In the genomic region with DNA sequence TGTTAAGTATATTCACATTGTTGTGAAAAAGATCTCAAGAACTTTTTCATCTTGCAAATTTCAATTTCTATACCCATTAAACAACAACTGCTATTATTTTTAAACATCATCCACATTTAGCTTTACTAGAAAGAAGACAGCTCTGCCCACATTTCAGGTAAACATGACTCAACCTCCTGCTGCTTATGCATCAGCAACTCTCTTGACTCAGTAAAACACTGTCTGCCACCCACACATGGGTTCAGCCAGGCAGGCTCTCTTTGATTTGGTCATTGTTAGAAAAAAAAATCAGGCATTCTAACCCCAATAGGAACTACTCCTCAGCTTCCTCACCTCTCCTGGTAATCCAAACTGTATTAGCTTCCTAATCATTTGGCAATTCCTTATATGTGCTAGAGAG, we compare ENCODE assay signal across 12 cellular contexts. TPM values are rescaled to one million over a fixed set of nuclear protein-coding genes. Genes with fewer than 3 reads are reported as not detected.
DNase-seq lines count a peak whose midpoint lies in the region; ATAC-seq and TF ChIP-seq lines count a peak whose summit lies in the region.
"Had no signal": no experiment of that assay in that cellular context is flagged by ENCODE, and none has a peak within 500 bp of the region (broad histone marks: within the 10 kb centered on the region; RNA-seq: fewer than 3 reads in every experiment).

No MANE protein-coding gene starts in this region.

- H3K27me3 ChIP-seq in IMR-90 (ENCODE audit: control insufficient read depth, insufficient read depth, low read length): no peaks in the 10 kb centered on the region; the same call in 1 of the 2 replicates
- H3K27me3 ChIP-seq in dorsolateral prefrontal cortex: no peaks in the 10 kb centered on the region
- H3K27me3 ChIP-seq: gastroesophageal sphincter had no signal

- H2BK15ac ChIP-seq in IMR-90 (ENCODE audit: low read depth, low read length): no peak overlapping the region

- H2BK5ac ChIP-seq in IMR-90 (ENCODE audit: low read depth, low read length, poor library complexity, severe bottlenecking): no peak overlapping the region

- intact Hi-C loops in IMR-90 (cut with micrococcal nuclease) (no loop called here), dorsolateral prefrontal cortex (cut with DNase I) (loop anchor here in 1 of 2 donors (10.0 kb wide), 2 partner anchors 150 to 680 kb away; a partner anchor contains a TSS)

- H2AK9ac ChIP-seq in IMR-90 (replicated peaks; ENCODE audit: low read depth, low read length, poor library complexity): no peak overlapping the region

- no peak overlapping the region for H3K23ac ChIP-seq in IMR-90 (ENCODE audit: low read depth, low read length)

- no peak overlapping the region for H2AK5ac ChIP-seq in IMR-90 (ENCODE audit: low read depth, low read length)

- DNase-seq in activated CD4-positive, alpha-beta T cell treated with anti-CD3 and anti-CD28 coated beads for 4 hours: peak; percentile 23 to 59
- no peak for DNase-seq in activated CD4-positive, alpha-beta T cell treated with anti-CD3 and anti-CD28 coated beads, Interleukin-2, amount 50 U/mL, for 1 hour
- DNase-seq in IMR-90 (peak; percentile 55), dorsolateral prefrontal cortex (peak in 1 of 10 donors; percentile 60), substantia nigra (lab: John Stamatoyannopoulos, UW) (no peak), mesenteric fat pad (ENCODE audit: low spot score) (no peak), hepatic stellate cell (ENCODE audit: low spot score) (no peak), HEK293T (ENCODE audit: extremely low spot score) (no peak)

- no peak overlapping the region for H3K18ac ChIP-seq in IMR-90 (ENCODE audit: low read depth, low read length)

- dilution Hi-C loops in IMR-90 (cut with HindIII; ENCODE audit: low sequenced_read_pairs, unreplicated experiment): no loop called here

- peaks cover 5% of the 10 kb centered on the region; the same call in 1 of the 2 replicates for H3K9me1 ChIP-seq in IMR-90 (ENCODE audit: insufficient read depth, low read length)

- no peak overlapping the region for H4K91ac ChIP-seq in IMR-90 (ENCODE audit: insufficient read depth, low read depth, low read length)

- no peak overlapping the region for H3K56ac ChIP-seq in IMR-90 (ENCODE audit: extremely low read depth, insufficient read depth, low read length)

- TF ChIP-seq POLR2A in IMR-90 (IDR thresholded peaks at IDR 0.05; ENCODE audit: low read depth, low read length): no peak

- H3K4ac ChIP-seq in IMR-90 (ENCODE audit: low read depth, low read length): no peak overlapping the region

- CTCF ChIA-PET in IMR-90 (lab: Yijun Ruan, JAX): interaction anchor here (1.3 kb wide), 1 partner anchor 17 kb away, joined by 3 read pairs; no protein-coding TSS in a partner anchor
- CTCF ChIA-PET in HEK293T (lab: Yijun Ruan, JAX): interaction anchor here (0.6 to 2.0 kb wide), 5 partner anchors 15 to 988 kb away, joined by 3 to 6 read pairs (median 3); a partner anchor contains a TSS

- H2AFZ ChIP-seq in IMR-90 (replicated peaks; ENCODE audit: low read length, poor library complexity): no peak overlapping the region
- H2AFZ ChIP-seq: GM23338 had no signal

- POLR2A ChIA-PET in IMR-90 (lab: Charles Lee; ENCODE audit: unreplicated experiment): no interaction called here
- POLR2A ChIA-PET in HEK293T (lab: Yijun Ruan, JAX): interaction anchor here (1.1 to 2.2 kb wide), 3 partner anchors 17 to 705 kb away, joined by 4 to 8 read pairs (median 6); a partner anchor contains a TSS

- no peak for TF ChIP-seq RAD21 in IMR-90 (IDR thresholded peaks at IDR 0.05; ENCODE audit: low read length)

- H4K8ac ChIP-seq in IMR-90 (ENCODE audit: low read depth in 2 of 2, low read length in 2 of 2): no peak overlapping the region

- no peak overlapping the region for H2BK120ac ChIP-seq in IMR-90 (ENCODE audit: low read depth, low read length)

- TF ChIP-seq CTCF in IMR-90 (conservative IDR thresholded peaks at IDR 0.05; ENCODE audit: low read depth, low read length) (no peak), dorsolateral prefrontal cortex (IDR thresholded peaks at IDR 0.05 in 54 of 56, conservative IDR thresholded peaks at IDR 0.05 in 2 of 56; ENCODE audit: low read depth in 1 of 56, partially characterized antibody in 56 of 56) (no peak)

- H3K4me1 ChIP-seq in IMR-90 (ENCODE audit: control insufficient read depth, insufficient read depth, low read length): peaks cover 3% of the 10 kb centered on the region; the same call in 1 of the 2 replicates
- H3K4me1 ChIP-seq: prostate gland had no signal

- H3K9me3 ChIP-seq in IMR-90 (ENCODE audit: control insufficient read depth, insufficient read depth, low read length): no peaks in the 10 kb centered on the region
- H3K9me3 ChIP-seq: gastroesophageal sphincter, prostate gland had no signal

- no peak for ATAC-seq in IMR-90 (ENCODE audit: low read depth)
- ATAC-seq: gastroesophageal sphincter, GM23338 had no signal

- H3K9ac ChIP-seq in IMR-90 (ENCODE audit: low read depth, low read length): no peak overlapping the region

- no peak overlapping the region for H3K27ac ChIP-seq in IMR-90 (ENCODE audit: insufficient read depth, low read length)
- peak overlapping the region in 58 of 59 donors; percentile 7 to 100 (median 97) for H3K27ac ChIP-seq in dorsolateral prefrontal cortex
- peak overlapping the region; percentile 65 for H3K27ac ChIP-seq in substantia nigra (ENCODE audit: low read depth, low read length, poor library complexity, severe bottlenecking)
- H3K27ac ChIP-seq: gastroesophageal sphincter, prostate gland had no signal

- H3K4me3 ChIP-seq in IMR-90 (ENCODE audit: insufficient read depth, low read depth, low read length) (no peak overlapping the region), dorsolateral prefrontal cortex (no peak overlapping the region)
- H3K4me3 ChIP-seq: gastroesophageal sphincter, GM23338, prostate gland had no signal

- H2BK20ac ChIP-seq in IMR-90 (ENCODE audit: low read depth, low read length): no peak overlapping the region

- no peaks in the 10 kb centered on the region for H3K36me3 ChIP-seq in IMR-90 (ENCODE audit: control insufficient read depth, insufficient read depth, low read length)
- H3K36me3 ChIP-seq: gastroesophageal sphincter, prostate gland had no signal

- H3K4me2 ChIP-seq in IMR-90 (ENCODE audit: low read depth, low read length): no peak overlapping the region
- H3K4me2 ChIP-seq: GM23338 had no signal

- in situ Hi-C loops in IMR-90 (cut with MboI; ENCODE audit: low sequenced_read_pairs): no loop called here

- H3K79me1 ChIP-seq in IMR-90 (ENCODE audit: low read depth in 1 of 2, low read length in 2 of 2): no peaks in the 10 kb centered on the region

- no peak overlapping the region for H3K14ac ChIP-seq in IMR-90 (replicated peaks; ENCODE audit: low read depth, low read length)

- no peaks in the 10 kb centered on the region for H4K20me1 ChIP-seq in IMR-90 (ENCODE audit: insufficient read depth, low read length)

- H4K5ac ChIP-seq in IMR-90 (ENCODE audit: low read depth, low read length): no peak overlapping the region

- no TSS peak for BruUV-seq in IMR-90 (replicated peaks; lab: Mats Ljungman, UMichigan)

TF ChIP-seq in IMR-90, 13 proteins besides CTCF, POLR2A, EP300 and RAD21 (continues in another document):
- no peak for TF ChIP-seq SMC3 (IDR thresholded peaks at IDR 0.05; ENCODE audit: low read depth, low read length)
- TF ChIP-seq BHLHE40 (IDR thresholded peaks at IDR 0.05; ENCODE audit: low read depth, low read length): no peak
- no peak for TF ChIP-seq MAZ (IDR thresholded peaks at IDR 0.05; ENCODE audit: borderline replicate concordance, low read depth, low read length)

TF ChIP-seq in HEK293T, 16 proteins besides CTCF, POLR2A, EP300 and RAD21:
- TF ChIP-seq CTBP1 (IDR thresholded peaks at IDR 0.05; ENCODE audit: borderline replicate concordance): no peak
- no peak for TF ChIP-seq FOXK2 (IDR thresholded peaks at IDR 0.05)
- no peak for TF ChIP-seq SP1 (IDR thresholded peaks at IDR 0.05)
- TF ChIP-seq ELF4 (IDR thresholded peaks at IDR 0.05): no peak
- TF ChIP-seq FOXM1 (IDR thresholded peaks at IDR 0.05; ENCODE audit: borderline replicate concordance): no peak
- no peak for TF ChIP-seq SUZ12 (IDR thresholded peaks at IDR 0.05)
- TF ChIP-seq HDGF (IDR thresholded peaks at IDR 0.05; ENCODE audit: borderline replicate concordance): no peak

RNA-seq across cellular contexts. Expression of a gene that starts 5.1 kb away (rescaled TPM):
- 17.6 and 20.6 TPM in 2 replicates for total RNA-seq in IMR-90 (2012; rRNA removed)
- polyA plus RNA-seq in IMR-90 (2012; rRNA removed): 6.5 and 7.0 TPM in 2 replicates
- 3.4 and 3.7 TPM in 2 replicates for polyA plus RNA-seq in IMR-90 (2012; cell fraction: cytosol; rRNA removed)
- 1.2 and 2.1 TPM in 2 replicates for polyA plus RNA-seq in IMR-90 (2012; cell fraction: nucleus; rRNA removed; ENCODE audit: low replicate concordance)
- 100 to 1,000 TPM in 11 of 120 experiments, 10 to 100 TPM in 109; 49.1 to 144 (median 71.1) TPM for total RNA-seq in dorsolateral prefrontal cortex
- 16.8 TPM for total RNA-seq in mesenteric fat pad

RNA-seq across cellular contexts. Expression of a gene that starts 17.8 kb away (rescaled TPM):
- total RNA-seq in IMR-90 (2012; rRNA removed) (3.4 and 4.4 TPM in 2 replicates), dorsolateral prefrontal cortex (10 to 100 TPM; 28.1 to 69.4 (median 48.2) TPM), mesenteric fat pad (32.7 TPM)
- 11.3 and 14.3 TPM in 2 replicates for polyA plus RNA-seq in IMR-90 (2012; rRNA removed)
- 5.6 and 7.5 TPM in 2 replicates for polyA plus RNA-seq in IMR-90 (2012; cell fraction: cytosol; rRNA removed)
- 3.0 and 6.5 TPM in 2 replicates for polyA plus RNA-seq in IMR-90 (2012; cell fraction: nucleus; rRNA removed; ENCODE audit: low replicate concordance)

RNA-seq across cellular contexts. Expression of a gene that starts 35.3 kb away (rescaled TPM):
- total RNA-seq in IMR-90 (2012; rRNA removed) (not detected in 2 replicates), dorsolateral prefrontal cortex (not detected), mesenteric fat pad (not detected)
- polyA plus RNA-seq in IMR-90 (2012; rRNA removed): not detected in 2 replicates
- polyA plus RNA-seq in IMR-90 (2012; cell fraction: cytosol; rRNA removed): not detected in 2 replicates
- not detected in 2 replicates for polyA plus RNA-seq in IMR-90 (2012; cell fraction: nucleus; rRNA removed; ENCODE audit: low replicate concordance)
- total RNA-seq: activated CD8-positive, alpha-beta memory T cell treated with anti-CD3 and anti-CD28 coated beads for 36 hours; GM23338; prostate gland had no signal
- polyA plus RNA-seq: GM23338 had no signal

RNA-seq across cellular contexts. Expression of a gene that starts 59.5 kb away (rescaled TPM):
- total RNA-seq in IMR-90 (2012; rRNA removed): not detected in 2 replicates
- polyA plus RNA-seq in IMR-90 (2012; rRNA removed): not detected in 2 replicates
- not detected in 2 replicates for polyA plus RNA-seq in IMR-90 (2012; cell fraction: cytosol; rRNA removed)
- not detected in 2 replicates for polyA plus RNA-seq in IMR-90 (2012; cell fraction: nucleus; rRNA removed; ENCODE audit: low replicate concordance)
- not detected for total RNA-seq in dorsolateral prefrontal cortex
- total RNA-seq in mesenteric fat pad: not detected
- total RNA-seq: activated CD8-positive, alpha-beta memory T cell treated with anti-CD3 and anti-CD28 coated beads for 36 hours; gastroesophageal sphincter; GM23338; prostate gland had no signal
- polyA plus RNA-seq: GM23338 had no signal

Comparison
In these comparisons a context has a peak if more than half of its experiments do, and no peak if none do; other contexts are left out.
1. DNase-seq: peak in activated CD4-positive, alpha-beta T cell treated with anti-CD3 and anti-CD28 coated beads for 4 hours (2 of 2) and IMR-90 (single experiment); none in activated CD4-positive, alpha-beta T cell treated with anti-CD3 and anti-CD28 coated beads, Interleukin-2, amount 50 U/mL, for 1 hour (single experiment), substantia nigra (0 of 49), mesenteric fat pad (single experiment), hepatic stellate cell (single experiment) and HEK293T (single experiment).